1 cellular context compared by ENCODE assay signal in genomic region chr11:69700278-69701140, GRCh38.
A peak's percentile ranks its signal among the peaks of the same experiment; 100 is the strongest.
TF ChIP-seq lines count a peak whose summit lies in the region.

No MANE protein-coding gene starts in this region.

TF ChIP-seq in HepG2, 621 proteins besides CTCF, POLR2A, EP300 and RAD21 (continued from another document and continues in another):
- TF ChIP-seq ZBTB2 (CRISPR knock-in tag; IDR thresholded peaks at IDR 0.05; ENCODE audit: low read depth) (no peak), ZNF296 (CRISPR knock-in tag; conservative IDR thresholded peaks at IDR 0.05) (peak; percentile 85; the same call in 1 of the 2 replicates), ZNF335 (CRISPR knock-in tag; IDR thresholded peaks at IDR 0.05) (no peak), FOXP1 (IDR thresholded peaks at IDR 0.05) (no peak), FOXP1 (CRISPR knock-in tag; IDR thresholded peaks at IDR 0.05) (peak; percentile 48), RXRB (CRISPR knock-in tag; IDR thresholded peaks at IDR 0.05; ENCODE audit: borderline replicate concordance) (peak; percentile 83), ZBTB7A (CRISPR knock-in tag; IDR thresholded peaks at IDR 0.05) (peak; percentile 36; the same call in 1 of the 2 replicates), ZFP91 (CRISPR knock-in tag; IDR thresholded peaks at IDR 0.05; ENCODE audit: borderline replicate concordance) (peak; percentile 67; the same call in 1 of the 2 replicates), PHF8 (CRISPR knock-in tag; IDR thresholded peaks at IDR 0.05) (peak; percentile 40; the same call in 1 of the 2 replicates), ZNF382 (CRISPR knock-in tag; IDR thresholded peaks at IDR 0.05; ENCODE audit: borderline replicate concordance) (no peak), BHLHE40 (IDR thresholded peaks at IDR 0.05; ENCODE audit: low read length) (no peak), HNRNPL (IDR thresholded peaks at IDR 0.05; ENCODE audit: low read depth, low read length) (peak; percentile 97), ARID4A (CRISPR knock-in tag; IDR thresholded peaks at IDR 0.05; ENCODE audit: borderline replicate concordance) (peak; percentile 55; the same call in 1 of the 2 replicates), PATZ1 (CRISPR knock-in tag; IDR thresholded peaks at IDR 0.05) (peak; percentile 81), FOXO1 (CRISPR knock-in tag; IDR thresholded peaks at IDR 0.05) (peak; percentile 73; the same call in 1 of the 2 replicates), ZNF407 (CRISPR knock-in tag; IDR thresholded peaks at IDR 0.05; ENCODE audit: not compliant biosample characterization) (no peak), FOXA1 (IDR thresholded peaks at IDR 0.05) (no peak), FOXA1 (CRISPR knock-in tag; IDR thresholded peaks at IDR 0.05) (peak; percentile 48; the same call in 1 of the 2 replicates), FOXP4 (CRISPR knock-in tag; IDR thresholded peaks at IDR 0.05) (peak; percentile 72), ZNF746 (CRISPR knock-in tag; IDR thresholded peaks at IDR 0.05) (0 out of 2 replicates have a peak, but pooled peaks have one; percentile 29), POGK (CRISPR knock-in tag; conservative IDR thresholded peaks at IDR 0.05) (0 out of 2 replicates have a peak, but pooled peaks have one; percentile 46), ZBTB33 (CRISPR knock-in tag; IDR thresholded peaks at IDR 0.05) (peak; percentile 41; the same call in 1 of the 2 replicates)
